In the genomic region with DNA sequence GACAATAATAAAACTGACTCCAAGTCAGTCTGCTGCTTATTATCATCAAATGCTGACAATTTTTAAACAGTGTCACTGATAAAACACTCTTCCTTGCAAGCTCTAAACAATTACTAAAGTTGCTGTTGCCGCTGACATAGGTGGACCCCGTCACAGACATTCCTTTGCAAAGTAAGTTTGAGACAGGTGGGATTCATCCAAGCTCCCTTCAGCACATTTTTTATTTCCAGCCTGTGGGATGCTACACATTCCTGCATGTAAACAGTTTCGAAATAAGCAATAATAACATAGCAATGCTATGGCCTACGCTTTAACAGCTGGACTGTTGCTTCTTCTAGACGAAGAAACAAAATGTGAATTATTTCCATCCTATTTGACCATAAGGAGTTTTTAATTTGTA, we compare ENCODE assay signal across 16 cellular contexts.
DNase-seq lines count a peak whose midpoint lies in the region; TF ChIP-seq lines count a peak whose summit lies in the region.
"Had no signal": no experiment of that assay in that cellular context is flagged by ENCODE, and none has a peak within 500 bp of the region (broad histone marks: within the 10 kb centered on the region; RNA-seq: fewer than 3 reads in every experiment).

No MANE protein-coding gene starts in this region.

- H3K4me1 ChIP-seq in HUES64 (ENCODE audit: insufficient read depth, low read length) (peaks cover 37% of the 10 kb centered on the region), iPS-20b (ENCODE audit: insufficient read depth, low read length) (peaks cover 37% of the 10 kb centered on the region), thyroid gland (peaks cover 40 to 56% of the 10 kb centered on the region in 2 donors), testis (no peaks in the 10 kb centered on the region)

- intact Hi-C loops in thyroid gland (cut with DNase I): no loop called here
- intact Hi-C loops in testis (cut with DNase I; ENCODE audit: low total_unique reads): no loop called here

- peaks cover 55% of the 10 kb centered on the region for H3K4me1 Mint-ChIP-seq in brain

- H3K27me3 ChIP-seq in HUES64 (ENCODE audit: insufficient read depth, low read length) (no peaks in the 10 kb centered on the region), iPS-20b (ENCODE audit: insufficient read depth, low read length) (no peaks in the 10 kb centered on the region), thyroid gland (no peaks in the 10 kb centered on the region), testis (no peaks in the 10 kb centered on the region)
- H3K27me3 ChIP-seq: MG63, SJSA1, tibial nerve had no signal

- TF ChIP-seq POLR2A in thyroid gland (IDR thresholded peaks at IDR 0.05) (no peak), testis (IDR thresholded peaks at IDR 0.05) (no peak)

- H3K9me3 ChIP-seq in HUES64 (ENCODE audit: insufficient read depth, low read depth, low read length): no peaks in the 10 kb centered on the region
- no peaks in the 10 kb centered on the region for H3K9me3 ChIP-seq in iPS-20b (ENCODE audit: insufficient read depth, low read depth, low read length)
- H3K9me3 ChIP-seq in thyroid gland: no peaks in the 10 kb centered on the region
- no peaks in the 10 kb centered on the region for H3K9me3 ChIP-seq in testis
- H3K9me3 ChIP-seq: MG63, SJSA1, tibial nerve had no signal

- WGBS in HUES64: 78% methylated on average over 5 of the region's 5 CpGs
- 96% methylated on average over 5 of the region's 5 CpGs for WGBS in thyroid gland, 2 donors
- WGBS in testis, 2 donors: 75 to 89% methylated on average over 5 of the region's 5 CpGs

- no peaks in the 10 kb centered on the region for H3K36me3 Mint-ChIP-seq in brain
- H3K36me3 Mint-ChIP-seq: immature natural killer cell, memory B cell had no signal

- H3K36me3 ChIP-seq in HUES64 (ENCODE audit: insufficient read depth, low read length) (no peaks in the 10 kb centered on the region), iPS-20b (ENCODE audit: insufficient read depth, low read depth, low read length) (no peaks in the 10 kb centered on the region), thyroid gland (no peaks in the 10 kb centered on the region), testis (ENCODE audit: low read depth, missing control alignments) (no peaks in the 10 kb centered on the region)
- H3K36me3 ChIP-seq: MG63, SJSA1, tibial nerve had no signal

- no peaks in the 10 kb centered on the region for H3K9me3 Mint-ChIP-seq in brain
- H3K9me3 Mint-ChIP-seq: activated T-cell treated with anti-CD3 and anti-CD28 coated beads, Interleukin-2, amount 50 U/mL, for 4 hours; immature natural killer cell; memory B cell had no signal

- no peak for DNase-seq in thyroid gland
- no peak for DNase-seq in putamen (ENCODE audit: low spot score)
- no peak for DNase-seq in T-helper 1 cell
- no peak for DNase-seq in testis
- DNase-seq: activated naive CD8-positive, alpha-beta T cell treated with anti-CD3 and anti-CD28 coated beads, Interleukin-2, amount 10 ng/mL, durations not matched to agents 7 days and 5 days; activated T-cell treated with anti-CD3 and anti-CD28 coated beads, Interleukin-2, amount 50 U/mL, for 4 hours; immature natural killer cell; stimulated activated CD4-positive, alpha-beta T cell treated with anti-CD3 and anti-CD28 coated beads, Interleukin-4, amount 100 ng/mL, for 4 hours had no signal

- H3K27ac Mint-ChIP-seq in brain: peak overlapping the region in 4 of 5 experiments; percentile 72 to 93 (median 82)
- H3K27ac Mint-ChIP-seq: activated naive CD8-positive, alpha-beta T cell treated with anti-CD3 and anti-CD28 coated beads, Interleukin-2, amount 10 ng/mL, durations not matched to agents 7 days and 5 days; immature natural killer cell; memory B cell had no signal

- TF ChIP-seq CTCF in brain (conservative IDR thresholded peaks at IDR 0.05) (no peak), thyroid gland (IDR thresholded peaks at IDR 0.05) (no peak), testis (IDR thresholded peaks at IDR 0.05) (no peak)

- H3K27ac ChIP-seq in HUES64 (ENCODE audit: low read depth, low read length) (peak overlapping the region; percentile 15; the same call in 1 of the 2 replicates), iPS-20b (ENCODE audit: low read length) (no peak overlapping the region), thyroid gland (peak overlapping the region in 2 of 3 donors; percentile 72 to 80), testis (no peak overlapping the region)
- H3K27ac ChIP-seq: C4-2B, tibial nerve had no signal

- H3K9ac ChIP-seq in HUES64 (ENCODE audit: low read depth, low read length) (no peak overlapping the region), iPS-20b (ENCODE audit: low read depth, low read length) (no peak overlapping the region)

- H3K4me3 Mint-ChIP-seq in brain: no peak overlapping the region
- H3K4me3 Mint-ChIP-seq: activated naive CD8-positive, alpha-beta T cell treated with anti-CD3 and anti-CD28 coated beads, Interleukin-2, amount 10 ng/mL, durations not matched to agents 7 days and 5 days; activated T-cell treated with anti-CD3 and anti-CD28 coated beads, Interleukin-2, amount 50 U/mL, for 4 hours; memory B cell had no signal

- no peak overlapping the region for H3K4me3 ChIP-seq in HUES64 (ENCODE audit: low read length)
- peak overlapping the region; percentile 18; the same call in 1 of the 2 replicates for H3K4me3 ChIP-seq in iPS-20b (ENCODE audit: low read length)
- no peak overlapping the region for H3K4me3 ChIP-seq in thyroid gland (replicated peaks in 1 of 3)
- H3K4me3 ChIP-seq in testis: no peak overlapping the region
- H3K4me3 ChIP-seq: MG63, SJSA1, tibial nerve had no signal

- peaks cover 6% of the 10 kb centered on the region for H3K27me3 Mint-ChIP-seq in brain

Comparison
In these comparisons a context has a peak if more than half of its experiments do, and no peak if none do; other contexts are left out.
1. H3K27ac ChIP-seq: peak in HUES64 (single experiment) and thyroid gland (2 of 3); none in iPS-20b (single experiment) and testis (0 of 2).